Comparison of ENCODE assay signal across 22 cellular contexts in the genomic region with DNA sequence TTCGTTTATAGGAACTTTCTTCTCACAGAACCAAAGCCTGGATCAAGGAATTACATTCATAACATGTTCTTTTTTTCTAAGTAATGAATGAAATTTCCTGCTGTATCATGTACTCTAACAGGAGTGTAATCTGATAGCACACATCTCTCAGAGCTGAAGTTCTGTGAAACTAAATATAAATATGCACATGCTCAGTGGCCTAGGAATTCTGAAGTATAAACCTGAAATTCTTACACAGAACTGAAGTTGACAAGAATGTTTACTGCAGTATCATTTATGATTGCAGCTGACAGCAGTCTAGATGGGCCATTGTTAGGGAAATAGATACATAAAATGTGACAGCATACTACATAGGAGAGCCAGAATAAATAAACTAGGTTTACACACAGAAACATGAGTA. TPM values are rescaled to one million over a fixed set of nuclear protein-coding genes. Genes with fewer than 3 reads are reported as not detected.
DNase-seq lines count a peak whose midpoint lies in the region; ATAC-seq and TF ChIP-seq lines count a peak whose summit lies in the region.
"Had no signal": no experiment of that assay in that cellular context is flagged by ENCODE, and none has a peak within 500 bp of the region (broad histone marks: within the 10 kb centered on the region; RNA-seq: fewer than 3 reads in every experiment).

No MANE protein-coding gene starts in this region.

- no peak overlapping the region for H3K4me3 ChIP-seq in skeletal muscle satellite cell (ENCODE audit: low read length)
- no peak overlapping the region for H3K4me3 ChIP-seq in right atrium auricular region
- H3K4me3 ChIP-seq: pancreas, transverse colon had no signal

- H3K9ac ChIP-seq in skeletal muscle satellite cell (ENCODE audit: low read depth, low read length), result no peak overlapping the region

- H3K9me3 ChIP-seq in skeletal muscle satellite cell (replicated peaks; ENCODE audit: low read length) (no peaks in the 10 kb centered on the region), right atrium auricular region (no peaks in the 10 kb centered on the region)
- H3K9me3 ChIP-seq: BE2C, pancreas, transverse colon had no signal

- peaks cover 34% of the 10 kb centered on the region for H3K4me1 ChIP-seq in skeletal muscle satellite cell (ENCODE audit: control insufficient read depth, insufficient read depth, low read length)
- H3K4me1 ChIP-seq in right atrium auricular region, result peaks cover 0 to 28% of the 10 kb centered on the region in 2 donors
- H3K4me1 ChIP-seq: BE2C had no signal

- no peak for TF ChIP-seq CTCF in right atrium auricular region (IDR thresholded peaks at IDR 0.05)

- peak overlapping the region; percentile 21 for H3K4me2 ChIP-seq in skeletal muscle satellite cell (ENCODE audit: low read length)

- H3K36me3 ChIP-seq in skeletal muscle satellite cell (ENCODE audit: insufficient read depth, low read length) (peaks cover 10% of the 10 kb centered on the region), right atrium auricular region (no peaks in the 10 kb centered on the region)
- H3K36me3 ChIP-seq: BE2C, pancreas, transverse colon had no signal

- H3K27ac ChIP-seq in right atrium auricular region, result no peak overlapping the region
- H3K27ac ChIP-seq: 22Rv1, pancreas had no signal

- ATAC-seq in SK-N-SH treated with all-trans-retinoic acid at 6 μM for 48 hours (peak; percentile 92), GM19035 (IDR thresholded peaks at IDR 0.05; ENCODE audit: unreplicated experiment) (no peak), HG03095 (IDR thresholded peaks at IDR 0.05; ENCODE audit: unreplicated experiment) (no peak)
- ATAC-seq: pancreas; stimulated activated naive CD8-positive, alpha-beta T cell treated with anti-CD3 and anti-CD28 coated beads, Interleukin-15, Interleukin-2, amounts not matched to agents 100 U/mL and 50 U/mL, for 24 hours had no signal

- H3K27me3 ChIP-seq in skeletal muscle satellite cell (ENCODE audit: control insufficient read depth, insufficient read depth, low read length), result no peaks in the 10 kb centered on the region
- H3K27me3 ChIP-seq in right atrium auricular region, result no peaks in the 10 kb centered on the region
- H3K27me3 ChIP-seq: BE2C, pancreas, transverse colon had no signal

- DNase-seq in NCI-H2029 treated with DMSO at 0.1 percent for 48 hours (lab: John Stamatoyannopoulos, UW) (peak; percentile 16), NCI-H2029 (lab: John Stamatoyannopoulos, UW) (no peak), fibroblast of peridontal ligament (ENCODE audit: extremely low read depth) (peak; percentile 58), right atrium auricular region (ENCODE audit: low spot score) (no peak)
- DNase-seq: activated CD4-positive, alpha-beta T cell treated with anti-CD3 and anti-CD28 coated beads for 4 hours; activated gamma-delta T cell; amygdala; BE2C; Calu3; effector memory CD4-positive, alpha-beta T cell; islet precursor cell; MV-4-11; NCI-H187 treated with DMSO at 0.1 percent for 48 hours; pancreas; stimulated activated CD4-positive, alpha-beta T cell treated with anti-CD3 and anti-CD28 coated beads, Interleukin-1b, Interleukin-23, amount 100 ng/mL, for 48 hours; stimulated activated naive CD8-positive, alpha-beta T cell treated with anti-CD3 and anti-CD28 coated beads, Interleukin-15, Interleukin-2, amounts not matched to agents 100 U/mL and 50 U/mL, for 24 hours; transverse colon had no signal

TF ChIP-seq in SK-N-SH treated with all-trans-retinoic acid at 6 μM for 48 hours, 23 proteins besides CTCF, POLR2A, EP300 and RAD21:
- TF ChIP-seq OSR1 (CRISPR knock-in tag; IDR thresholded peaks at IDR 0.05), result no peak
- TF ChIP-seq RARB (CRISPR knock-in tag; IDR thresholded peaks at IDR 0.05), result no peak
- no peak for TF ChIP-seq BACH2 (CRISPR knock-in tag; IDR thresholded peaks at IDR 0.05; ENCODE audit: borderline replicate concordance)
- TF ChIP-seq, protein P1, sequence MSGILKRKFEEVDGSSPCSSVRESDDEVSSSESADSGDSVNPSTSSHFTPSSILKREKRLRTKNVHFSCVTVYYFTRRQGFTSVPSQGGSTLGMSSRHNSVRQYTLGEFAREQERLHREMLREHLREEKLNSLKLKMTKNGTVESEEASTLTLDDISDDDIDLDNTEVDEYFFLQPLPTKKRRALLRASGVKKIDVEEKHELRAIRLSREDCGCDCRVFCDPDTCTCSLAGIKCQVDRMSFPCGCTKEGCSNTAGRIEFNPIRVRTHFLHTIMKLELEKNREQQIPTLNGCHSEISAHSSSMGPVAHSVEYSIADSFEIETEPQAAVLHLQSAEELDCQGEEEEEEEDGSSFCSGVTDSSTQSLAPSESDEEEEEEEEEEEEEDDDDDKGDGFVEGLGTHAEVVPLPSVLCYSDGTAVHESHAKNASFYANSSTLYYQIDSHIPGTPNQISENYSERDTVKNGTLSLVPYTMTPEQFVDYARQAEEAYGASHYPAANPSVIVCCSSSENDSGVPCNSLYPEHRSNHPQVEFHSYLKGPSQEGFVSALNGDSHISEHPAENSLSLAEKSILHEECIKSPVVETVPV (CRISPR knock-in tag; IDR thresholded peaks at IDR 0.05), result no peak
- no peak for TF ChIP-seq ZNF565 (CRISPR knock-in tag; conservative IDR thresholded peaks at IDR 0.05; ENCODE audit: low read depth)
- TF ChIP-seq ZFP30 (CRISPR knock-in tag; IDR thresholded peaks at IDR 0.05), result no peak
- TF ChIP-seq SNAI2 (CRISPR knock-in tag; IDR thresholded peaks at IDR 0.05), result no peak
- TF ChIP-seq ZNF70 (CRISPR knock-in tag; IDR thresholded peaks at IDR 0.05), result no peak
- TF ChIP-seq, protein P2, sequence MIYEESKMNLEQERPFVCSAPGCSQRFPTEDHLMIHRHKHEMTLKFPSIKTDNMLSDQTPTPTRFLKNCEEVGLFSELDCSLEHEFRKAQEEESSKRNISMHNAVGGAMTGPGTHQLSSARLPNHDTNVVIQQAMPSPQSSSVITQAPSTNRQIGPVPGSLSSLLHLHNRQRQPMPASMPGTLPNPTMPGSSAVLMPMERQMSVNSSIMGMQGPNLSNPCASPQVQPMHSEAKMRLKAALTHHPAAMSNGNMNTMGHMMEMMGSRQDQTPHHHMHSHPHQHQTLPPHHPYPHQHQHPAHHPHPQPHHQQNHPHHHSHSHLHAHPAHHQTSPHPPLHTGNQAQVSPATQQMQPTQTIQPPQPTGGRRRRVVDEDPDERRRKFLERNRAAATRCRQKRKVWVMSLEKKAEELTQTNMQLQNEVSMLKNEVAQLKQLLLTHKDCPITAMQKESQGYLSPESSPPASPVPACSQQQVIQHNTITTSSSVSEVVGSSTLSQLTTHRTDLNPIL (CRISPR knock-in tag; IDR thresholded peaks at IDR 0.05; ENCODE audit: low read depth), result no peak
- TF ChIP-seq CSDC2 (CRISPR knock-in tag; IDR thresholded peaks at IDR 0.05), result no peak
- TF ChIP-seq PPARA (CRISPR knock-in tag; IDR thresholded peaks at IDR 0.05; ENCODE audit: borderline replicate concordance), result no peak
- no peak for TF ChIP-seq ZC3H10 (CRISPR knock-in tag; IDR thresholded peaks at IDR 0.05)
- no peak for TF ChIP-seq GLIS3 (CRISPR knock-in tag; IDR thresholded peaks at IDR 0.05)

RNA-seq across cellular contexts. Expression of a gene that starts 54.5 kb away (rescaled TPM):
- total RNA-seq in skeletal muscle satellite cell (2012; rRNA removed), result 21.8 and 22.8 TPM in 2 replicates
- total RNA-seq in right atrium auricular region, result 10 to 100 TPM; 11.6 to 23.0 TPM

Comparison
In these comparisons a context has a peak if more than half of its experiments do, and no peak if none do; other contexts are left out.
1. DNase-seq: peak in NCI-H2029 treated with DMSO at 0.1 percent for 48 hours (single experiment) and fibroblast of peridontal ligament (single experiment); none in NCI-H2029 (single experiment) and right atrium auricular region (single experiment).